Comparison of ENCODE assay signal across 1 cellular context in the genomic region with DNA sequence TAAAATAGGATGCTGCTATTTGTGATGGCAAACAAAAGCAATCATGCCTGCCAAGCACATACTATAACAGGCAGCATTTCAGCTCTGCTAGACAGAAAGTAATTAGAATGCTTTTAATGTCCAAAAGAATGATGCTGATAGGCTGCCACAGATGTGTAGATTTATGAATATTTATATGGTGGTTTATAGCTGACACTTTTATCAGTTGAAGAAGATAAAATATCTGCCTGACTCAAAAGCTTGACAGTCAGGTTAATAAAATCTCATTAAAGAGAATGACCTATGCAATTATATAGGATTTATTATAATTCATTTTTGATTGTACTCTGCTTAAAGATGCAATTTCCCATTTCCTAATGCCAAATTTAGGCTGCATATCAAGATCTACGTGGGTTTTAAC.
TF ChIP-seq lines count a peak whose summit lies in the region.

No MANE protein-coding gene starts in this region.

TF ChIP-seq in GM23338, 12 proteins besides CTCF, POLR2A, EP300 and RAD21 (continued from another document):
- TF ChIP-seq ETS1 (IDR thresholded peaks at IDR 0.05) (no peak), STAT1 (IDR thresholded peaks at IDR 0.05; ENCODE audit: unreplicated experiment) (no peak), ZNF462 (CRISPR knock-in tag; IDR thresholded peaks at IDR 0.05) (no peak), ZNF331 (CRISPR knock-in tag; IDR thresholded peaks at IDR 0.05; ENCODE audit: low read depth) (no peak), POLR2AphosphoS5 (IDR thresholded peaks at IDR 0.05; ENCODE audit: low read depth) (no peak), NANOG (IDR thresholded peaks at IDR 0.05; ENCODE audit: borderline replicate concordance) (no peak)
TF ChIP-seq in GM23338: peak in this region for 0.
